Comparison of ENCODE assay signal across 17 cellular contexts in genomic region chr3:110293660-110294059, GRCh38.
DNase-seq lines count a peak whose midpoint lies in the region; ATAC-seq and TF ChIP-seq lines count a peak whose summit lies in the region.
"Had no signal": no experiment of that assay in that cellular context is flagged by ENCODE, and none has a peak within 500 bp of the region (broad histone marks: within the 10 kb centered on the region; RNA-seq: fewer than 3 reads in every experiment).

No MANE protein-coding gene starts in this region.

- CTCF ChIA-PET in activated naive CD4-positive, alpha-beta T cell treated with anti-CD3 and anti-CD28 coated beads for 36 hours (lab: Charles Lee): no interaction called here
- CTCF ChIA-PET in activated naive CD4-positive, alpha-beta T cell treated with anti-CD3 and anti-CD28 coated beads, Interleukin-2, amount 10 ng/mL, durations not matched to agents 7 days and 5 days (lab: Charles Lee): no interaction called here

- peaks cover 2% of the 10 kb centered on the region for H3K27me3 Mint-ChIP-seq in activated naive CD4-positive, alpha-beta T cell treated with anti-CD3 and anti-CD28 coated beads for 36 hours (ENCODE audit: low read depth)
- H3K27me3 Mint-ChIP-seq in activated naive CD4-positive, alpha-beta T cell treated with anti-CD3 and anti-CD28 coated beads, Interleukin-2, amount 10 ng/mL, durations not matched to agents 7 days and 5 days: no peaks in the 10 kb centered on the region
- H3K27me3 Mint-ChIP-seq in activated T-helper 17 cell treated with anti-CD3 and anti-CD28 coated beads, Interleukin-2, amount 50 U/mL, for 72 hours: no peaks in the 10 kb centered on the region
- no peaks in the 10 kb centered on the region for H3K27me3 Mint-ChIP-seq in naive thymus-derived CD8-positive, alpha-beta T cell
- H3K27me3 Mint-ChIP-seq: B cell; CD4-positive, alpha-beta memory T cell; IgD-negative memory B cell had no signal

- H3K36me3 Mint-ChIP-seq in activated naive CD4-positive, alpha-beta T cell treated with anti-CD3 and anti-CD28 coated beads for 36 hours (ENCODE audit: low read depth): peaks cover 11% of the 10 kb centered on the region
- no peaks in the 10 kb centered on the region for H3K36me3 Mint-ChIP-seq in activated naive CD4-positive, alpha-beta T cell treated with anti-CD3 and anti-CD28 coated beads, Interleukin-2, amount 10 ng/mL, durations not matched to agents 7 days and 5 days
- no peaks in the 10 kb centered on the region for H3K36me3 Mint-ChIP-seq in activated T-helper 17 cell treated with anti-CD3 and anti-CD28 coated beads, Interleukin-2, amount 50 U/mL, for 72 hours (ENCODE audit: low read depth)
- peaks cover 0 to 20% (median 12%) of the 10 kb centered on the region in 3 donors for H3K36me3 Mint-ChIP-seq in naive thymus-derived CD8-positive, alpha-beta T cell
- H3K36me3 Mint-ChIP-seq: CD4-positive, alpha-beta memory T cell; IgD-negative memory B cell had no signal

- H3K9me3 Mint-ChIP-seq in activated naive CD4-positive, alpha-beta T cell treated with anti-CD3 and anti-CD28 coated beads for 36 hours: peaks cover 14% of the 10 kb centered on the region
- peaks cover 8% of the 10 kb centered on the region for H3K9me3 Mint-ChIP-seq in activated naive CD4-positive, alpha-beta T cell treated with anti-CD3 and anti-CD28 coated beads, Interleukin-2, amount 10 ng/mL, durations not matched to agents 7 days and 5 days
- H3K9me3 Mint-ChIP-seq in activated T-helper 17 cell treated with anti-CD3 and anti-CD28 coated beads, Interleukin-2, amount 50 U/mL, for 72 hours: peaks cover 19% of the 10 kb centered on the region
- peaks cover 0 to 31% (median 16%) of the 10 kb centered on the region in 9 donors for H3K9me3 Mint-ChIP-seq in naive thymus-derived CD8-positive, alpha-beta T cell

- no peak for TF ChIP-seq CTCF in omental fat pad (IDR thresholded peaks at IDR 0.05)

- H3K4me3 Mint-ChIP-seq in activated naive CD4-positive, alpha-beta T cell treated with anti-CD3 and anti-CD28 coated beads for 36 hours: no peak overlapping the region
- H3K4me3 Mint-ChIP-seq in activated naive CD4-positive, alpha-beta T cell treated with anti-CD3 and anti-CD28 coated beads, Interleukin-2, amount 10 ng/mL, durations not matched to agents 7 days and 5 days: no peak overlapping the region
- no peak overlapping the region for H3K4me3 Mint-ChIP-seq in activated T-helper 17 cell treated with anti-CD3 and anti-CD28 coated beads, Interleukin-2, amount 50 U/mL, for 72 hours
- no peak overlapping the region for H3K4me3 Mint-ChIP-seq in naive thymus-derived CD8-positive, alpha-beta T cell
- H3K4me3 Mint-ChIP-seq: B cell; CD4-positive, alpha-beta memory T cell; IgD-negative memory B cell had no signal

- intact Hi-C loops in activated naive CD4-positive, alpha-beta T cell treated with anti-CD3 and anti-CD28 coated beads for 36 hours (cut with micrococcal nuclease): loop anchor here (1.0 to 10.0 kb wide), 3 partner anchors 219 to 486 kb away; no protein-coding TSS in a partner anchor

- ATAC-seq in activated T-helper 17 cell treated with anti-CD3 and anti-CD28 coated beads, Interleukin-2, amount 50 U/mL, for 72 hours (replicated peaks): peak; percentile 88
- no peak for ATAC-seq in naive thymus-derived CD8-positive, alpha-beta T cell
- ATAC-seq in HG03045 (IDR thresholded peaks at IDR 0.05; ENCODE audit: unreplicated experiment) (no peak), omental fat pad (ENCODE audit: low FRiP score) (no peak)

- no peaks in the 10 kb centered on the region for H3K4me1 Mint-ChIP-seq in activated naive CD4-positive, alpha-beta T cell treated with anti-CD3 and anti-CD28 coated beads for 36 hours (ENCODE audit: low read depth)
- no peaks in the 10 kb centered on the region for H3K4me1 Mint-ChIP-seq in activated naive CD4-positive, alpha-beta T cell treated with anti-CD3 and anti-CD28 coated beads, Interleukin-2, amount 10 ng/mL, durations not matched to agents 7 days and 5 days
- H3K4me1 Mint-ChIP-seq in activated T-helper 17 cell treated with anti-CD3 and anti-CD28 coated beads, Interleukin-2, amount 50 U/mL, for 72 hours: no peaks in the 10 kb centered on the region
- no peaks in the 10 kb centered on the region for H3K4me1 Mint-ChIP-seq in naive thymus-derived CD8-positive, alpha-beta T cell
- H3K4me1 Mint-ChIP-seq: B cell; CD4-positive, alpha-beta memory T cell; IgD-negative memory B cell had no signal

- peak; percentile 8 for DNase-seq in activated naive CD4-positive, alpha-beta T cell treated with anti-CD3 and anti-CD28 coated beads for 36 hours
- DNase-seq in activated naive CD4-positive, alpha-beta T cell treated with anti-CD3 and anti-CD28 coated beads, Interleukin-2, amount 10 ng/mL, durations not matched to agents 7 days and 5 days: no peak
- DNase-seq in HT1080 (ENCODE audit: low read depth) (peak; percentile 62), renal cortical epithelial cell (ENCODE audit: low read depth) (peak; percentile 4), omental fat pad (ENCODE audit: low spot score) (no peak)
- DNase-seq in naive thymus-derived CD8-positive, alpha-beta T cell: no peak
- DNase-seq: ACHN; CD4-positive, alpha-beta memory T cell; DMS79 treated with DMSO at 0.1 percent for 48 hours; MV-4-11; NCI-H1417 treated with DMSO at 0.1 percent for 48 hours; NCI-H2081; NCI-H524 had no signal

- POLR2A ChIA-PET in naive thymus-derived CD8-positive, alpha-beta T cell (lab: Charles Lee): no interaction called here

- H3K27ac Mint-ChIP-seq in activated naive CD4-positive, alpha-beta T cell treated with anti-CD3 and anti-CD28 coated beads for 36 hours: no peak overlapping the region
- H3K27ac Mint-ChIP-seq in activated naive CD4-positive, alpha-beta T cell treated with anti-CD3 and anti-CD28 coated beads, Interleukin-2, amount 10 ng/mL, durations not matched to agents 7 days and 5 days: no peak overlapping the region
- no peak overlapping the region for H3K27ac Mint-ChIP-seq in activated T-helper 17 cell treated with anti-CD3 and anti-CD28 coated beads, Interleukin-2, amount 50 U/mL, for 72 hours
- no peak overlapping the region for H3K27ac Mint-ChIP-seq in naive thymus-derived CD8-positive, alpha-beta T cell
- H3K27ac Mint-ChIP-seq: B cell; CD4-positive, alpha-beta memory T cell; IgD-negative memory B cell had no signal

Comparison
In these comparisons a context has a peak if more than half of its experiments do, and no peak if none do; other contexts are left out.
1. DNase-seq: peak in activated naive CD4-positive, alpha-beta T cell treated with anti-CD3 and anti-CD28 coated beads for 36 hours (single experiment), HT1080 (single experiment) and renal cortical epithelial cell (single experiment); none in activated naive CD4-positive, alpha-beta T cell treated with anti-CD3 and anti-CD28 coated beads, Interleukin-2, amount 10 ng/mL, durations not matched to agents 7 days and 5 days (single experiment), naive thymus-derived CD8-positive, alpha-beta T cell (0 of 10) and omental fat pad (single experiment).